8 cellular contexts compared by ENCODE assay signal in genomic region chr11:69700278-69701140, GRCh38. TPM values are rescaled to one million over a fixed set of nuclear protein-coding genes. Genes with fewer than 3 reads are reported as not detected.
A peak's percentile ranks its signal among the peaks of the same experiment; 100 is the strongest.
DNase-seq lines count a peak whose midpoint lies in the region; ATAC-seq, FAIRE-seq and TF ChIP-seq lines count a peak whose summit lies in the region.

No MANE protein-coding gene starts in this region.

- no TSS peak for BruUV-seq in OCI-LY7 (replicated peaks; lab: Mats Ljungman, UMichigan)

- CTCF ChIA-PET in OCI-LY7 (lab: Charles Lee; ENCODE audit: unreplicated experiment), result no interaction called here

- peaks cover 9% of the 10 kb centered on the region for H3K4me1 ChIP-seq in OCI-LY7 (ENCODE audit: insufficient read depth, low read length, poor library complexity, severe bottlenecking)

- no peaks in the 10 kb centered on the region for H3K79me2 ChIP-seq in OCI-LY7 (ENCODE audit: insufficient read depth, low read depth, low read length)

- H3K36me3 ChIP-seq in OCI-LY7 (ENCODE audit: insufficient read depth, low read length), result no peaks in the 10 kb centered on the region

- H3K9me2 ChIP-seq in OCI-LY7 (ENCODE audit: insufficient read depth, low read length), result no peaks in the 10 kb centered on the region

- POLR2A ChIA-PET in OCI-LY7 (lab: Charles Lee), result no interaction called here

- intact Hi-C loops in OCI-LY7 (cut with micrococcal nuclease; ENCODE audit: unreplicated experiment), result no loop called here

- TF ChIP-seq CTCF in D721Med (IDR thresholded peaks at IDR 0.05; ENCODE audit: insufficient read depth, missing control alignments) (no peak), OCI-LY7 (conservative IDR thresholded peaks at IDR 0.05; ENCODE audit: low read length) (no peak)

- H3K4me3 ChIP-seq in OCI-LY7 (ENCODE audit: low read depth, low read length, poor library complexity, severe bottlenecking), result no peak overlapping the region

- DNase-seq in D341Med (ENCODE audit: low spot score) (peak; percentile 31), NCI-H2196 treated with DMSO at 0.1 percent for 48 hours (lab: John Stamatoyannopoulos, UW; ENCODE audit: unreplicated experiment) (peak; percentile 73), ecto neural progenitor cell (ENCODE audit: low spot score) (peak; percentile 80), mucosa of gallbladder (ENCODE audit: low spot score) (peak; percentile 58), D721Med (ENCODE audit: insufficient read length, low spot score) (no peak), OCI-LY7 (ENCODE audit: low spot score) (no peak)

- H3K9me3 ChIP-seq in OCI-LY7 (ENCODE audit: low read length), result no peaks in the 10 kb centered on the region

- no peak for ATAC-seq in GM21723 (IDR thresholded peaks at IDR 0.05; ENCODE audit: unreplicated experiment)
- no peak for ATAC-seq in GM21515 (IDR thresholded peaks at IDR 0.05; ENCODE audit: unreplicated experiment)

- no peak for FAIRE-seq in D721Med (lab: Jason Lieb, UNC)

- no peak overlapping the region for H3K27ac ChIP-seq in OCI-LY7 (ENCODE audit: low read depth, low read length, poor library complexity, severe bottlenecking)

- no peak overlapping the region for H2AFZ ChIP-seq in OCI-LY7 (ENCODE audit: low read length)

- no peaks in the 10 kb centered on the region for H4K20me1 ChIP-seq in OCI-LY7 (ENCODE audit: insufficient read depth, low read length)

- H3K4me2 ChIP-seq in OCI-LY7 (ENCODE audit: low read length), result no peak overlapping the region

RNA-seq across cellular contexts. Expression of gene FGF19, which starts 3.3 kb away (rescaled TPM):
- 362 TPM for total RNA-seq in mucosa of gallbladder
- not detected in 2 replicates for total RNA-seq in OCI-LY7 (2014; rRNA removed; shearing (Covaris generic))
- not detected in 2 replicates for total RNA-seq in OCI-LY7 (2022)

RNA-seq across cellular contexts. Expression of gene LTO1, which starts 25.4 kb away (rescaled TPM):
- total RNA-seq in mucosa of gallbladder (24.5 TPM), OCI-LY7 (2022) (34.5 and 35.9 TPM in 2 replicates)
- total RNA-seq in OCI-LY7 (2014; rRNA removed; shearing (Covaris generic)), result 27.6 and 28.8 TPM in 2 replicates

RNA-seq across cellular contexts. Expression of gene CCND1, which starts 59.6 kb away (rescaled TPM):
- total RNA-seq in mucosa of gallbladder (181 TPM), OCI-LY7 (2022) (not detected in 2 replicates)
- 0.44 TPM in 1 of 2 replicates, not detected in the other for total RNA-seq in OCI-LY7 (2014; rRNA removed; shearing (Covaris generic))

Comparison
In these comparisons a context has a peak if more than half of its experiments do, and no peak if none do; other contexts are left out.
1. DNase-seq: peak in D341Med (single experiment), NCI-H2196 treated with DMSO at 0.1 percent for 48 hours (single experiment), ecto neural progenitor cell (single experiment) and mucosa of gallbladder (single experiment); none in D721Med (single experiment) and OCI-LY7 (single experiment).
2. RNA of gene FGF19, which starts 3.3 kb away (total RNA-seq): 362 TPM in mucosa of gallbladder (single experiment); not detected in OCI-LY7; every median in the first group is over 100 times any median in the second.
3. RNA of gene CCND1, which starts 59.6 kb away (total RNA-seq): 181 TPM in mucosa of gallbladder (single experiment); 0.44 TPM in OCI-LY7; every median in the first group is over 100 times any median in the second.